11 cellular contexts compared by ENCODE assay signal in the genomic region with DNA sequence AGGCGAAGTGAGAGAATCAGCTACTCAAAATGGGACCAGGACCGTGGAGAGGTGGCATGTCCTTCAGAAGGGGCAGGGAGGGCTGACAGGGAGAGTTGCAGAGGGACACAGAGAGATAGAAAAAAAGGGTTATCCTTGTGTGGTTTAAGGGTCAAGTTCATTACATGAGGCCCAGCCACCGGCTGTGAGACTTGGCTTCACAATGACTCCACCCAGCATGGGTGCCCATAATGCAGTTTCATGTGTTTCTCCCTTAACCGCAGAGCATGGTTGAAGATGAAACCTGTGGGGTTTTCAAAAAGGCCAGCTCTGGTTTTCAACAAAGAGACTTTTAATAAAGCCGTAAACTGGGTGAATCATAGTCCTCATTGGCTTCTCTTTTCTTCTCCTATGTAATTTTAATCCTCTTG.
DNase-seq lines count a peak whose midpoint lies in the region; ATAC-seq and TF ChIP-seq lines count a peak whose summit lies in the region.
"Had no signal": no experiment of that assay in that cellular context is flagged by ENCODE, and none has a peak within 500 bp of the region (broad histone marks: within the 10 kb centered on the region; RNA-seq: fewer than 3 reads in every experiment).

No MANE protein-coding gene starts in this region.

- H3K4me2 ChIP-seq in BLaER1 treated with 17β-estradiol and CSF1 and Interleukin-3, amounts not matched to agents 10 nM and 100 nM: peak overlapping the region in 1 of 11 experiments; percentile 54; a peak in 1 of 22 replicates
- no peak overlapping the region for H3K4me2 ChIP-seq in PC-3 (ENCODE audit: low read length)

- WGBS in spleen, 5 donors: 47 to 73% (median 70%) methylated on average over 5 of the region's 5 CpGs

- peaks cover 10 to 26% (median 19%) of the 10 kb centered on the region in 10 experiments for H3K4me1 ChIP-seq in BLaER1 treated with 17β-estradiol and CSF1 and Interleukin-3, amounts not matched to agents 10 nM and 100 nM
- peaks cover 9% of the 10 kb centered on the region; the same call in 1 of the 2 replicates for H3K4me1 ChIP-seq in PC-3 (ENCODE audit: insufficient read depth, low read length)
- no peaks in the 10 kb centered on the region for H3K4me1 ChIP-seq in spleen
- H3K4me1 ChIP-seq in BE2C: no peaks in the 10 kb centered on the region

- TF ChIP-seq POLR2A in spleen (IDR thresholded peaks at IDR 0.05): no peak

- no peaks in the 10 kb centered on the region for H3K9me2 ChIP-seq in PC-3 (replicated peaks; ENCODE audit: low read length)

- no peaks in the 10 kb centered on the region for H4K20me1 ChIP-seq in BLaER1 treated with 17β-estradiol and CSF1 and Interleukin-3, amounts not matched to agents 10 nM and 100 nM
- no peaks in the 10 kb centered on the region for H4K20me1 ChIP-seq in PC-3 (ENCODE audit: low read length)

- peak; percentile 56 for DNase-seq in PC-3
- DNase-seq in effector CD4-positive, alpha-beta T cell: no peak
- no peak for DNase-seq in spleen
- DNase-seq in BE2C: no peak
- no peak for DNase-seq in NCI-H1092 (lab: John Stamatoyannopoulos, UW)
- DNase-seq: effector memory CD4-positive, alpha-beta T cell; NCI-H526 had no signal

- no peaks in the 10 kb centered on the region for H3K79me2 ChIP-seq in PC-3 (ENCODE audit: low read length)

- no TSS peak for BruUV-seq in PC-3 (replicated peaks; lab: Mats Ljungman, UMichigan)

- H3K4me3 ChIP-seq in BLaER1 treated with 17β-estradiol and CSF1 and Interleukin-3, amounts not matched to agents 10 nM and 100 nM: no peak overlapping the region
- H3K4me3 ChIP-seq in PC-3 (ENCODE audit: low read length): no peak overlapping the region
- H3K4me3 ChIP-seq in spleen: no peak overlapping the region
- H3K4me3 ChIP-seq in BE2C (ENCODE audit: low read depth, low read length): no peak overlapping the region

- H3K27ac ChIP-seq in BLaER1 treated with 17β-estradiol and CSF1 and Interleukin-3, amounts not matched to agents 10 nM and 100 nM: peak overlapping the region in 8 of 11 experiments; percentile 39 to 80 (median 68); a peak in 12 of 22 replicates
- H3K27ac ChIP-seq in PC-3 (ENCODE audit: low read length) (peak overlapping the region; percentile 32), spleen (no peak overlapping the region)

- CTCF ChIA-PET in PC-3 (lab: Charles Lee): no interaction called here

- no peaks in the 10 kb centered on the region for H3F3A ChIP-seq in PC-3 (ENCODE audit: low read length, unreplicated experiment)

- no peaks in the 10 kb centered on the region for H3K36me3 ChIP-seq in BLaER1 treated with 17β-estradiol and CSF1 and Interleukin-3, amounts not matched to agents 10 nM and 100 nM
- H3K36me3 ChIP-seq in PC-3 (ENCODE audit: low read depth, low read length): no peaks in the 10 kb centered on the region
- no peaks in the 10 kb centered on the region for H3K36me3 ChIP-seq in spleen
- no peaks in the 10 kb centered on the region for H3K36me3 ChIP-seq in BE2C

- H3K9ac ChIP-seq in BLaER1 treated with 17β-estradiol and CSF1 and Interleukin-3, amounts not matched to agents 10 nM and 100 nM: no peak overlapping the region
- no peak overlapping the region for H3K9ac ChIP-seq in PC-3 (ENCODE audit: low read length)

- H2AFZ ChIP-seq in PC-3 (ENCODE audit: low read length): no peak overlapping the region

- POLR2A ChIA-PET in PC-3 (lab: Charles Lee; ENCODE audit: unreplicated experiment): no interaction called here

- peaks cover 0 to 5% (median 0%) of the 10 kb centered on the region in 11 experiments; a peak in 1 of 22 replicates for H3K9me3 ChIP-seq in BLaER1 treated with 17β-estradiol and CSF1 and Interleukin-3, amounts not matched to agents 10 nM and 100 nM (replicated peaks in 1 of 11)
- H3K9me3 ChIP-seq in PC-3 (ENCODE audit: low read length): no peaks in the 10 kb centered on the region
- H3K9me3 ChIP-seq in spleen: no peaks in the 10 kb centered on the region
- H3K9me3 ChIP-seq in BE2C: no peaks in the 10 kb centered on the region

- ATAC-seq in GM19035 (IDR thresholded peaks at IDR 0.05; ENCODE audit: unreplicated experiment) (peak; percentile 85), HG02884 (IDR thresholded peaks at IDR 0.05; ENCODE audit: unreplicated experiment) (peak; percentile 64), PC-3 (peak; percentile 75)
- ATAC-seq: HCT116 had no signal

- TF ChIP-seq CTCF in PC-3 (conservative IDR thresholded peaks at IDR 0.05; ENCODE audit: low read depth, low read length) (no peak), spleen (IDR thresholded peaks at IDR 0.05 in 8 of 11, conservative IDR thresholded peaks at IDR 0.05 in 3 of 11) (no peak), BE2C (IDR thresholded peaks at IDR 0.05; ENCODE audit: low read depth, low read length) (no peak)

- intact Hi-C loops in PC-3 (cut with micrococcal nuclease): loop anchor here (10.0 kb wide), 1 partner anchor 191 kb away; no protein-coding TSS in a partner anchor
- intact Hi-C loops in spleen (cut with DNase I; ENCODE audit: low total_unique reads): no loop called here

- H3K27me3 ChIP-seq in BLaER1 treated with 17β-estradiol and CSF1 and Interleukin-3, amounts not matched to agents 10 nM and 100 nM: no peaks in the 10 kb centered on the region
- no peaks in the 10 kb centered on the region for H3K27me3 ChIP-seq in PC-3 (ENCODE audit: low read length)
- H3K27me3 ChIP-seq in spleen (replicated peaks in 1 of 7): no peaks in the 10 kb centered on the region
- H3K27me3 ChIP-seq in BE2C: no peaks in the 10 kb centered on the region; the same call in 1 of the 2 replicates

Comparison
In these comparisons a context has a peak if more than half of its experiments do, and no peak if none do; other contexts are left out.
1. H3K27ac ChIP-seq: peak in BLaER1 treated with 17β-estradiol and CSF1 and Interleukin-3, amounts not matched to agents 10 nM and 100 nM (8 of 11) and PC-3 (single experiment); none in spleen (0 of 8).
2. Peak in every context shown above with its lines, with median percentiles within 50 percentile points of each other: ATAC-seq.